In the genomic region with DNA sequence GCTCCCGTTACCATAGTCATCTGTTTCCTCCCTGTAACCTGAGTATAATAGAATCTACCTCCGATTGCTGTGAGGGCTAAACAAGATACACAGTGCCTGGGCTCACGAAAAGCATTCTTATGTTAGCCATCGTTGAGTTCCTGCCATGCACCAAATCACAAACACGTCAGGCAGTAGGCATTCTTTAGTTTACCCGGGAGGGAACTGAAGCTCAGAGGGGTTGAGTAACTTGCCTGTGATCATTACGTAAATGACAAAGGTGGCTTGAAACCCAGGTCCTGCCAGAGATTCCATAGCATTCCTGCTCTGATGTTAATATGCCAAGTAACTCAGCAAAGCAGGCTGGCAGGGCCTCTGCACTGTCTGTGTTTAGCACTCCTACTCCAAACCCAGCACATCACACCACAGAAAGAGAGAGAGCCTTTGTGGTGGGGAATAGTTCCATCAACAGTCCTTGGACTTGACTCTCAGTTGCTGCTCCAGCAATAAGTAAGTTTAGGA, we compare ENCODE assay signal across 1 cellular context.
TF ChIP-seq lines count a peak whose summit lies in the region.

No MANE protein-coding gene starts in this region.

TF ChIP-seq in H1, 55 proteins besides CTCF, POLR2A, EP300 and RAD21:
- TF ChIP-seq SP2 (IDR thresholded peaks at IDR 0.05; ENCODE audit: low read length) (no peak), GABPA (IDR thresholded peaks at IDR 0.05; ENCODE audit: borderline replicate concordance, insufficient read depth, low read length) (no peak), MAFK (IDR thresholded peaks at IDR 0.05; ENCODE audit: low read depth, low read length) (no peak), CEBPB (IDR thresholded peaks at IDR 0.05; ENCODE audit: low read depth, low read length) (no peak), CBX8 (IDR thresholded peaks at IDR 0.05; ENCODE audit: borderline replicate concordance, low read depth, low read length) (no peak), RNF2 (IDR thresholded peaks at IDR 0.05; ENCODE audit: borderline replicate concordance, low read depth, low read length, missing control alignments, poor library complexity, severe bottlenecking) (no peak), TAF7 (optimal IDR thresholded peaks at IDR 0.05; ENCODE audit: borderline replicate concordance, low read depth, low read length) (no peak), PHF8 (conservative IDR thresholded peaks at IDR 0.05; ENCODE audit: low read depth, low read length) (no peak), ZNF274 (IDR thresholded peaks at IDR 0.05; ENCODE audit: borderline replicate concordance, extremely low read depth, low read length) (no peak), RBBP5 (IDR thresholded peaks at IDR 0.05; ENCODE audit: borderline replicate concordance, low read depth, low read length) (no peak), HDAC6 (IDR thresholded peaks at IDR 0.05; ENCODE audit: low read depth, low read length) (no peak)
- TF ChIP-seq, protein P1, sequence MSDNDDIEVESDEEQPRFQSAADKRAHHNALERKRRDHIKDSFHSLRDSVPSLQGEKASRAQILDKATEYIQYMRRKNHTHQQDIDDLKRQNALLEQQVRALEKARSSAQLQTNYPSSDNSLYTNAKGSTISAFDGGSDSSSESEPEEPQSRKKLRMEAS (IDR thresholded peaks at IDR 0.05) = no peak
- TF ChIP-seq, protein P2, sequence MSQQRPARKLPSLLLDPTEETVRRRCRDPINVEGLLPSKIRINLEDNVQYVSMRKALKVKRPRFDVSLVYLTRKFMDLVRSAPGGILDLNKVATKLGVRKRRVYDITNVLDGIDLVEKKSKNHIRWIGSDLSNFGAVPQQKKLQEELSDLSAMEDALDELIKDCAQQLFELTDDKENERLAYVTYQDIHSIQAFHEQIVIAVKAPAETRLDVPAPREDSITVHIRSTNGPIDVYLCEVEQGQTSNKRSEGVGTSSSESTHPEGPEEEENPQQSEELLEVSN (IDR thresholded peaks at IDR 0.05) = no peak
- TF ChIP-seq, protein P3, sequence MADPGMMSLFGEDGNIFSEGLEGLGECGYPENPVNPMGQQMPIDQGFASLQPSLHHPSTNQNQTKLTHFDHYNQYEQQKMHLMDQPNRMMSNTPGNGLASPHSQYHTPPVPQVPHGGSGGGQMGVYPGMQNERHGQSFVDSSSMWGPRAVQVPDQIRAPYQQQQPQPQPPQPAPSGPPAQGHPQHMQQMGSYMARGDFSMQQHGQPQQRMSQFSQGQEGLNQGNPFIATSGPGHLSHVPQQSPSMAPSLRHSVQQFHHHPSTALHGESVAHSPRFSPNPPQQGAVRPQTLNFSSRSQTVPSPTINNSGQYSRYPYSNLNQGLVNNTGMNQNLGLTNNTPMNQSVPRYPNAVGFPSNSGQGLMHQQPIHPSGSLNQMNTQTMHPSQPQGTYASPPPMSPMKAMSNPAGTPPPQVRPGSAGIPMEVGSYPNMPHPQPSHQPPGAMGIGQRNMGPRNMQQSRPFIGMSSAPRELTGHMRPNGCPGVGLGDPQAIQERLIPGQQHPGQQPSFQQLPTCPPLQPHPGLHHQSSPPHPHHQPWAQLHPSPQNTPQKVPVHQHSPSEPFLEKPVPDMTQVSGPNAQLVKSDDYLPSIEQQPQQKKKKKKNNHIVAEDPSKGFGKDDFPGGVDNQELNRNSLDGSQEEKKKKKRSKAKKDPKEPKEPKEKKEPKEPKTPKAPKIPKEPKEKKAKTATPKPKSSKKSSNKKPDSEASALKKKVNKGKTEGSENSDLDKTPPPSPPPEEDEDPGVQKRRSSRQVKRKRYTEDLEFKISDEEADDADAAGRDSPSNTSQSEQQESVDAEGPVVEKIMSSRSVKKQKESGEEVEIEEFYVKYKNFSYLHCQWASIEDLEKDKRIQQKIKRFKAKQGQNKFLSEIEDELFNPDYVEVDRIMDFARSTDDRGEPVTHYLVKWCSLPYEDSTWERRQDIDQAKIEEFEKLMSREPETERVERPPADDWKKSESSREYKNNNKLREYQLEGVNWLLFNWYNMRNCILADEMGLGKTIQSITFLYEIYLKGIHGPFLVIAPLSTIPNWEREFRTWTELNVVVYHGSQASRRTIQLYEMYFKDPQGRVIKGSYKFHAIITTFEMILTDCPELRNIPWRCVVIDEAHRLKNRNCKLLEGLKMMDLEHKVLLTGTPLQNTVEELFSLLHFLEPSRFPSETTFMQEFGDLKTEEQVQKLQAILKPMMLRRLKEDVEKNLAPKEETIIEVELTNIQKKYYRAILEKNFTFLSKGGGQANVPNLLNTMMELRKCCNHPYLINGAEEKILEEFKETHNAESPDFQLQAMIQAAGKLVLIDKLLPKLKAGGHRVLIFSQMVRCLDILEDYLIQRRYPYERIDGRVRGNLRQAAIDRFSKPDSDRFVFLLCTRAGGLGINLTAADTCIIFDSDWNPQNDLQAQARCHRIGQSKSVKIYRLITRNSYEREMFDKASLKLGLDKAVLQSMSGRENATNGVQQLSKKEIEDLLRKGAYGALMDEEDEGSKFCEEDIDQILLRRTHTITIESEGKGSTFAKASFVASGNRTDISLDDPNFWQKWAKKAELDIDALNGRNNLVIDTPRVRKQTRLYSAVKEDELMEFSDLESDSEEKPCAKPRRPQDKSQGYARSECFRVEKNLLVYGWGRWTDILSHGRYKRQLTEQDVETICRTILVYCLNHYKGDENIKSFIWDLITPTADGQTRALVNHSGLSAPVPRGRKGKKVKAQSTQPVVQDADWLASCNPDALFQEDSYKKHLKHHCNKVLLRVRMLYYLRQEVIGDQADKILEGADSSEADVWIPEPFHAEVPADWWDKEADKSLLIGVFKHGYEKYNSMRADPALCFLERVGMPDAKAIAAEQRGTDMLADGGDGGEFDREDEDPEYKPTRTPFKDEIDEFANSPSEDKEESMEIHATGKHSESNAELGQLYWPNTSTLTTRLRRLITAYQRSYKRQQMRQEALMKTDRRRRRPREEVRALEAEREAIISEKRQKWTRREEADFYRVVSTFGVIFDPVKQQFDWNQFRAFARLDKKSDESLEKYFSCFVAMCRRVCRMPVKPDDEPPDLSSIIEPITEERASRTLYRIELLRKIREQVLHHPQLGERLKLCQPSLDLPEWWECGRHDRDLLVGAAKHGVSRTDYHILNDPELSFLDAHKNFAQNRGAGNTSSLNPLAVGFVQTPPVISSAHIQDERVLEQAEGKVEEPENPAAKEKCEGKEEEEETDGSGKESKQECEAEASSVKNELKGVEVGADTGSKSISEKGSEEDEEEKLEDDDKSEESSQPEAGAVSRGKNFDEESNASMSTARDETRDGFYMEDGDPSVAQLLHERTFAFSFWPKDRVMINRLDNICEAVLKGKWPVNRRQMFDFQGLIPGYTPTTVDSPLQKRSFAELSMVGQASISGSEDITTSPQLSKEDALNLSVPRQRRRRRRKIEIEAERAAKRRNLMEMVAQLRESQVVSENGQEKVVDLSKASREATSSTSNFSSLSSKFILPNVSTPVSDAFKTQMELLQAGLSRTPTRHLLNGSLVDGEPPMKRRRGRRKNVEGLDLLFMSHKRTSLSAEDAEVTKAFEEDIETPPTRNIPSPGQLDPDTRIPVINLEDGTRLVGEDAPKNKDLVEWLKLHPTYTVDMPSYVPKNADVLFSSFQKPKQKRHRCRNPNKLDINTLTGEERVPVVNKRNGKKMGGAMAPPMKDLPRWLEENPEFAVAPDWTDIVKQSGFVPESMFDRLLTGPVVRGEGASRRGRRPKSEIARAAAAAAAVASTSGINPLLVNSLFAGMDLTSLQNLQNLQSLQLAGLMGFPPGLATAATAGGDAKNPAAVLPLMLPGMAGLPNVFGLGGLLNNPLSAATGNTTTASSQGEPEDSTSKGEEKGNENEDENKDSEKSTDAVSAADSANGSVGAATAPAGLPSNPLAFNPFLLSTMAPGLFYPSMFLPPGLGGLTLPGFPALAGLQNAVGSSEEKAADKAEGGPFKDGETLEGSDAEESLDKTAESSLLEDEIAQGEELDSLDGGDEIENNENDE (IDR thresholded peaks at IDR 0.05; ENCODE audit: insufficient replicate concordance, low read length) = no peak
